ENCODE assay signal across 8 cellular contexts in genomic region chr18:9614401-9615279, GRCh38. TPM values are rescaled to one million over a fixed set of nuclear protein-coding genes. Genes with fewer than 3 reads are reported as not detected.
DNase-seq lines count a peak whose midpoint lies in the region; ATAC-seq and TF ChIP-seq lines count a peak whose summit lies in the region.

TSS of gene PPP4R1 (minus strand) at chr18:9614559. CDS start at chr18:9614484, 75 bp downstream.

- DNase-seq in GM13977 (ENCODE audit: low spot score) (peak; percentile 91), NCI-H1694 (lab: John Stamatoyannopoulos, UW) (peak; percentile 29), breast epithelium (ENCODE audit: low spot score in 2 of 2) (peak; percentile 50 to 74)

- H3K27me3 ChIP-seq in breast epithelium: no peaks in the 10 kb centered on the region
- no peaks in the 10 kb centered on the region for H3K27me3 ChIP-seq in iPS-20b (ENCODE audit: insufficient read depth, low read length)
- no peaks in the 10 kb centered on the region for H3K27me3 ChIP-seq in skeletal muscle satellite cell (ENCODE audit: control insufficient read depth, insufficient read depth, low read length)

- H3K9ac ChIP-seq in iPS-20b (ENCODE audit: low read depth, low read length) (peak within 1 kb of the TSS; percentile 91), skeletal muscle satellite cell (ENCODE audit: low read depth, low read length) (peak within 1 kb of the TSS; percentile 95)

- H3K4me3 ChIP-seq in WI38 (ENCODE audit: low read depth, low read length) (peak within 1 kb of the TSS; percentile 84), breast epithelium (peak within 1 kb of the TSS; percentile 79 to 97 (median 88)), iPS-20b (ENCODE audit: low read length) (peak within 1 kb of the TSS; percentile 85), skeletal muscle satellite cell (ENCODE audit: low read length) (peak within 1 kb of the TSS; percentile 91)

- no peaks in the 10 kb centered on the region for H3K36me3 ChIP-seq in breast epithelium
- peaks cover 11% of the 10 kb centered on the region for H3K36me3 ChIP-seq in iPS-20b (ENCODE audit: insufficient read depth, low read depth, low read length)
- peaks cover 12% of the 10 kb centered on the region for H3K36me3 ChIP-seq in skeletal muscle satellite cell (ENCODE audit: insufficient read depth, low read length)

- H3K9me3 ChIP-seq in breast epithelium (no peaks in the 10 kb centered on the region), iPS-20b (ENCODE audit: insufficient read depth, low read depth, low read length) (no peaks in the 10 kb centered on the region), skeletal muscle satellite cell (replicated peaks; ENCODE audit: low read length) (no peaks in the 10 kb centered on the region)

- TF ChIP-seq CTCF in GM13977 (IDR thresholded peaks at IDR 0.05; ENCODE audit: extremely low read depth, insufficient read depth, missing control alignments) (no peak), WI38 (IDR thresholded peaks at IDR 0.05; ENCODE audit: low read depth, low read length) (no peak), breast epithelium (IDR thresholded peaks at IDR 0.05) (no peak)

- in situ Hi-C loops in GM13977 (cut with MboI; ENCODE audit: low pct_unique_long_range_greater_than_20kb, low sequenced_read_pairs, unreplicated experiment): no loop called here

- ATAC-seq in HG02678 (IDR thresholded peaks at IDR 0.05; ENCODE audit: unreplicated experiment): peak; percentile 64
- no peak for ATAC-seq in GM18873 (IDR thresholded peaks at IDR 0.05; ENCODE audit: low FRiP score, unreplicated experiment)

- no peak for TF ChIP-seq POLR2A in breast epithelium (IDR thresholded peaks at IDR 0.05)

- H3K4me1 ChIP-seq in breast epithelium: peaks cover 0 to 6% of the 10 kb centered on the region in 2 donors
- H3K4me1 ChIP-seq in iPS-20b (ENCODE audit: insufficient read depth, low read length): peaks cover 16% of the 10 kb centered on the region; the same call in 1 of the 2 replicates
- H3K4me1 ChIP-seq in skeletal muscle satellite cell (ENCODE audit: control insufficient read depth, insufficient read depth, low read length): peaks cover 44% of the 10 kb centered on the region

- H3K4me2 ChIP-seq in skeletal muscle satellite cell (ENCODE audit: low read length): peak within 1 kb of the TSS; percentile 81

- H3K27ac ChIP-seq in breast epithelium (peak within 1 kb of the TSS; percentile 98 to 100), iPS-20b (ENCODE audit: low read length) (peak within 1 kb of the TSS; percentile 93)

- intact Hi-C loops in breast epithelium (cut with DNase I; ENCODE audit: low total_unique reads): no loop called here

RNA-seq across cellular contexts. Expression of gene PPP4R1, which starts in this region (rescaled TPM):
- 100 to 1,000 TPM in 1 of 3 donors, 10 to 100 TPM in 2; 66.7 to 139 (median 93.4) TPM for total RNA-seq in breast epithelium
- total RNA-seq in skeletal muscle satellite cell (2012; rRNA removed): 58.3 and 65.5 TPM in 2 replicates

Comparison
In these comparisons a context has a peak if more than half of its experiments do, and no peak if none do; other contexts are left out.
1. DNase-seq: peak in every context shown above with its lines; median percentile 91 in GM13977; 62 in breast epithelium; 29 in NCI-H1694.